ENCODE assay signal across 22 cellular contexts in genomic region chr5:60583598-60583997, GRCh38.
A peak's percentile ranks its signal among the peaks of the same experiment; 100 is the strongest.
DNase-seq lines count a peak whose midpoint lies in the region; ATAC-seq, FAIRE-seq and TF ChIP-seq lines count a peak whose summit lies in the region.
"Had no signal": no experiment of that assay in that cellular context is flagged by ENCODE, and none has a peak within 500 bp of the region (broad histone marks: within the 10 kb centered on the region; RNA-seq: fewer than 3 reads in every experiment).

No MANE protein-coding gene starts in this region.

- H3K4me3 ChIP-seq in GM12865 (ENCODE audit: low read depth, low read length) = no peak overlapping the region
- no peak overlapping the region for H3K4me3 ChIP-seq in SK-N-SH (ENCODE audit: low read depth in 2 of 2, low read length in 1 of 2)
- H3K4me3 ChIP-seq in bronchial epithelial cell (ENCODE audit: low read depth, low read length) = no peak overlapping the region
- H3K4me3 ChIP-seq in PC-3 (ENCODE audit: low read length) = no peak overlapping the region
- no peak overlapping the region for H3K4me3 ChIP-seq in stomach
- H3K4me3 ChIP-seq: GM23338, HAP-1, SJSA1 had no signal

- TF ChIP-seq CTCF in GM12865 (IDR thresholded peaks at IDR 0.05; ENCODE audit: insufficient read depth, low read depth, low read length, missing control alignments) = no peak
- TF ChIP-seq CTCF in SK-N-SH (IDR thresholded peaks at IDR 0.05) = no peak
- no peak for TF ChIP-seq CTCF in bronchial epithelial cell (IDR thresholded peaks at IDR 0.05; ENCODE audit: insufficient read depth, low read length, severe bottlenecking)
- no peak for TF ChIP-seq CTCF in PC-3 (conservative IDR thresholded peaks at IDR 0.05; ENCODE audit: low read depth, low read length)
- no peak for TF ChIP-seq CTCF in stomach (IDR thresholded peaks at IDR 0.05)

- no TSS peak for BruUV-seq in PC-3 (replicated peaks; lab: Mats Ljungman, UMichigan)

- H3K79me2 ChIP-seq in SK-N-SH (ENCODE audit: insufficient read depth) = no peaks in the 10 kb centered on the region
- no peaks in the 10 kb centered on the region for H3K79me2 ChIP-seq in PC-3 (ENCODE audit: low read length)

- no peaks in the 10 kb centered on the region for H3K9me2 ChIP-seq in SK-N-SH
- no peaks in the 10 kb centered on the region for H3K9me2 ChIP-seq in PC-3 (replicated peaks; ENCODE audit: low read length)

- H3K27ac ChIP-seq in SK-N-SH (ENCODE audit: low read depth in 2 of 2, low read length in 1 of 2) = no peak overlapping the region; a peak in 1 of 4 replicates
- H3K27ac ChIP-seq in PC-3 (ENCODE audit: low read length) = no peak overlapping the region
- no peak overlapping the region for H3K27ac ChIP-seq in stomach
- H3K27ac ChIP-seq: KMS-11, SJSA1 had no signal

- TF ChIP-seq POLR2A in stomach (IDR thresholded peaks at IDR 0.05) = no peak
- no peak for TF ChIP-seq POLR2A in GM18505 (IDR thresholded peaks at IDR 0.05; ENCODE audit: borderline replicate concordance, extremely low read depth, insufficient read depth, insufficient read length)

- POLR2A ChIA-PET in SK-N-SH (lab: Yijun Ruan, JAX) (interaction anchor here (0.6 kb wide), 1 partner anchor 1743 kb away, joined by 3 read pairs; no protein-coding TSS in a partner anchor), PC-3 (lab: Charles Lee; ENCODE audit: unreplicated experiment) (no interaction called here)

- H3K27me3 ChIP-seq in SK-N-SH (ENCODE audit: insufficient read depth) (no peaks in the 10 kb centered on the region), bronchial epithelial cell (ENCODE audit: control insufficient read depth, insufficient read depth, low read length) (peaks cover 1% of the 10 kb centered on the region), PC-3 (ENCODE audit: low read length) (no peaks in the 10 kb centered on the region), stomach (no peaks in the 10 kb centered on the region)
- H3K27me3 ChIP-seq: SJSA1 had no signal

- H3K9me3 ChIP-seq in SK-N-SH (no peaks in the 10 kb centered on the region), PC-3 (ENCODE audit: low read length) (no peaks in the 10 kb centered on the region), stomach (no peaks in the 10 kb centered on the region)
- H3K9me3 ChIP-seq: HAP-1, SJSA1 had no signal

- DNase-seq in GM12865 (ENCODE audit: low read depth) (peak; percentile 29), SK-N-SH (peak; percentile 2), bronchial epithelial cell (ENCODE audit: low read depth) (peak; percentile 7), renal cortical epithelial cell (ENCODE audit: low read depth) (peak; percentile 6), PC-3 (no peak), stomach (no peak)
- no peak for DNase-seq in activated T-cell treated with anti-CD3 and anti-CD28 coated beads, Interleukin-2, amount 50 U/mL, for 1 hour
- DNase-seq: DMS53, GDM1, IMR-90, MV-4-11, NCI-H1105 treated with DMSO at 0.1 percent for 48 hours, NCI-H2029 treated with DMSO at 0.1 percent for 48 hours, NCI-H345, NCI-H524 treated with DMSO at 0.1 percent for 48 hours, NCI-H82 had no signal

- ATAC-seq in PC-3 (no peak), GM18505 (IDR thresholded peaks at IDR 0.05; ENCODE audit: unreplicated experiment) (no peak)
- ATAC-seq: GM23338, Right ventricle myocardium inferior had no signal

- TF ChIP-seq RAD21 in SK-N-SH (IDR thresholded peaks at IDR 0.05; ENCODE audit: low read length) = no peak

- intact Hi-C loops in PC-3 (cut with micrococcal nuclease) = no loop called here
- intact Hi-C loops in stomach (cut with DNase I; ENCODE audit: low total_unique reads) = loop anchor here (10.0 kb wide), 1 partner anchor 769 kb away; no protein-coding TSS in a partner anchor

- no peaks in the 10 kb centered on the region for H3F3A ChIP-seq in SK-N-SH (replicated peaks; ENCODE audit: insufficient read depth)
- no peaks in the 10 kb centered on the region for H3F3A ChIP-seq in PC-3 (ENCODE audit: low read length, unreplicated experiment)

- H3K4me1 ChIP-seq in SK-N-SH (ENCODE audit: control insufficient read depth in 1 of 2, insufficient read depth in 2 of 2, low read depth in 1 of 2, low read length in 1 of 2) = no peaks in the 10 kb centered on the region; a peak in 1 of 4 replicates
- no peaks in the 10 kb centered on the region for H3K4me1 ChIP-seq in PC-3 (ENCODE audit: insufficient read depth, low read length)
- peaks cover 6 to 13% (median 10%) of the 10 kb centered on the region in 4 donors for H3K4me1 ChIP-seq in stomach
- H3K4me1 ChIP-seq: HAP-1, SJSA1 had no signal

- H3K36me3 ChIP-seq in SK-N-SH (replicated peaks in 1 of 2; ENCODE audit: control insufficient read depth in 1 of 2, insufficient read depth in 2 of 2, low read length in 1 of 2) = no peaks in the 10 kb centered on the region
- no peaks in the 10 kb centered on the region for H3K36me3 ChIP-seq in bronchial epithelial cell (ENCODE audit: control insufficient read depth, insufficient read depth, low read length)
- no peaks in the 10 kb centered on the region for H3K36me3 ChIP-seq in PC-3 (ENCODE audit: low read depth, low read length)
- H3K36me3 ChIP-seq in stomach = no peaks in the 10 kb centered on the region
- H3K36me3 ChIP-seq: HAP-1, SJSA1 had no signal

- H3K9ac ChIP-seq in SK-N-SH (no peak overlapping the region), PC-3 (ENCODE audit: low read length) (no peak overlapping the region)
- H3K9ac ChIP-seq: KMS-11 had no signal

- TF ChIP-seq EP300 in SK-N-SH (IDR thresholded peaks at IDR 0.05; ENCODE audit: borderline replicate concordance in 1 of 2, low read depth in 1 of 2, low read length in 1 of 2) (no peak), stomach (IDR thresholded peaks at IDR 0.05) (no peak)

- H3K4me2 ChIP-seq in SK-N-SH (no peak overlapping the region), PC-3 (ENCODE audit: low read length) (no peak overlapping the region)
- H3K4me2 ChIP-seq: GM23338, KMS-11 had no signal

- CTCF ChIA-PET in SK-N-SH (lab: Yijun Ruan, JAX) (interaction anchor here (0.9 to 1.5 kb wide), 2 partner anchors 16 to 288 kb away, joined by 3 to 4 read pairs; no protein-coding TSS in a partner anchor), PC-3 (lab: Charles Lee) (no interaction called here)

- FAIRE-seq in bronchial epithelial cell (lab: Jason Lieb, UNC) = no peak

- H4K20me1 ChIP-seq in SK-N-SH (ENCODE audit: insufficient read depth) (no peaks in the 10 kb centered on the region), PC-3 (ENCODE audit: low read length) (no peaks in the 10 kb centered on the region)

- H2AFZ ChIP-seq in SK-N-SH (ENCODE audit: low read depth) = no peak overlapping the region
- no peak overlapping the region for H2AFZ ChIP-seq in PC-3 (ENCODE audit: low read length)
- H2AFZ ChIP-seq: GM23338 had no signal

TF ChIP-seq in SK-N-SH, 30 proteins besides CTCF, POLR2A, EP300 and RAD21:
- 0 out of 2 replicates have a peak, but pooled peaks have one; percentile 16 for TF ChIP-seq NFIC (IDR thresholded peaks at IDR 0.05; ENCODE audit: borderline replicate concordance)
- peak; percentile 21; the same call in 1 of the 2 replicates for TF ChIP-seq PBX3 (IDR thresholded peaks at IDR 0.05)
- TF ChIP-seq RFX5 (IDR thresholded peaks at IDR 0.05; ENCODE audit: low read length) = no peak
- peak; percentile 51 for TF ChIP-seq TCF12 (IDR thresholded peaks at IDR 0.05)
- TF ChIP-seq FOSL2 (IDR thresholded peaks at IDR 0.05; ENCODE audit: borderline replicate concordance, low read depth) = peak; percentile 32; the same call in 1 of the 2 replicates
- TF ChIP-seq MEF2A (IDR thresholded peaks at IDR 0.05; ENCODE audit: borderline replicate concordance, low read depth) = 0 out of 2 replicates have a peak, but pooled peaks have one; percentile 22

Comparison
In these comparisons a context has a peak if more than half of its experiments do, and no peak if none do; other contexts are left out.
1. DNase-seq: peak in GM12865 (single experiment), SK-N-SH (single experiment), bronchial epithelial cell (single experiment) and renal cortical epithelial cell (single experiment); none in PC-3 (single experiment), stomach (single experiment) and activated T-cell treated with anti-CD3 and anti-CD28 coated beads, Interleukin-2, amount 50 U/mL, for 1 hour (single experiment).